Comparison of ENCODE assay signal across 8 cellular contexts in the genomic region with DNA sequence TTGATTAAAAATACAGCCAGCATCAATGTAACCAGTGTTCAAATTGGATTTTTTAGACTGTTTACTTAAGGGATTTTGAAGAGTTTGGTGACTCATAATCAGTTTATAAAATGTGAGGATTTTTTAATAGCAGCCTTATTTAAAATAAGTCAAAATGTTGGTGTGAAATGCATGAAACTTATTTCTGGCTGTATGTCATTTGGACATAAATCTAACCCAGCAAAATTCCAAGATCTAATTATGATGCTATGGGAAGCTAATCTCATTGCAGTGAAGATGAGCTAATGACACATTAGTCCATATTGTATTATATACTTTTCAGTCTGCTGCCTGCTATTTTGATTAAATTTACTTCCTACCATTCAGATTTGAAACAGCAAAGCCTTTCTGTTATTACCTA.
DNase-seq lines count a peak whose midpoint lies in the region; ATAC-seq and TF ChIP-seq lines count a peak whose summit lies in the region.
"Had no signal": no experiment of that assay in that cellular context is flagged by ENCODE, and none has a peak within 500 bp of the region (broad histone marks: within the 10 kb centered on the region; RNA-seq: fewer than 3 reads in every experiment).

No MANE protein-coding gene starts in this region.

- H3K4me1 ChIP-seq in mesodermal cell (ENCODE audit: control insufficient read depth, insufficient read depth, low read length, poor library complexity, severe bottlenecking) (peaks cover 60% of the 10 kb centered on the region), thoracic aorta (ENCODE audit: control insufficient read depth in 1 of 2, low read depth in 2 of 2) (peaks cover 32 to 86% of the 10 kb centered on the region in 2 donors)

- intact Hi-C loops in MCF 10A (cut with micrococcal nuclease): loop anchor here (5.0 to 10.0 kb wide), 3 partner anchors 56 to 84 kb away; no protein-coding TSS in a partner anchor

- H3K27ac ChIP-seq in mesodermal cell (ENCODE audit: low read depth, low read length, severe bottlenecking) (peak overlapping the region; percentile 97), thoracic aorta (peak overlapping the region; percentile 87 to 91)

- no peaks in the 10 kb centered on the region for H3K27me3 Mint-ChIP-seq in MCF 10A (ENCODE audit: insufficient read depth, unreplicated experiment)
- H3K27me3 Mint-ChIP-seq in activated CD4-positive, alpha-beta memory T cell treated with anti-CD3 and anti-CD28 coated beads, Interleukin-2, amount 10 ng/mL, durations not matched to agents 7 days and 5 days: no peaks in the 10 kb centered on the region

- H3K36me3 Mint-ChIP-seq in MCF 10A (ENCODE audit: insufficient read depth, unreplicated experiment): no peaks in the 10 kb centered on the region
- H3K36me3 Mint-ChIP-seq in activated CD4-positive, alpha-beta memory T cell treated with anti-CD3 and anti-CD28 coated beads, Interleukin-2, amount 10 ng/mL, durations not matched to agents 7 days and 5 days (ENCODE audit: low read depth): peaks cover 20% of the 10 kb centered on the region

- no peaks in the 10 kb centered on the region for H3K9me3 Mint-ChIP-seq in MCF 10A (ENCODE audit: unreplicated experiment)
- peaks cover 2% of the 10 kb centered on the region for H3K9me3 Mint-ChIP-seq in activated CD4-positive, alpha-beta memory T cell treated with anti-CD3 and anti-CD28 coated beads, Interleukin-2, amount 10 ng/mL, durations not matched to agents 7 days and 5 days

- H3K4me3 Mint-ChIP-seq in MCF 10A (ENCODE audit: unreplicated experiment): peak overlapping the region; percentile 31
- H3K4me3 Mint-ChIP-seq in activated CD4-positive, alpha-beta memory T cell treated with anti-CD3 and anti-CD28 coated beads, Interleukin-2, amount 10 ng/mL, durations not matched to agents 7 days and 5 days: no peak overlapping the region
- H3K4me3 Mint-ChIP-seq: activated T-helper 1 cell treated with anti-CD3 and anti-CD28 coated beads, Interleukin-12 subunit alpha, Interleukin-12 subunit beta, Interleukin-2, Interleukin-4 antibody, amounts not matched to agents 30 ng/mL and 10 ng/mL and 1 ng/mL, durations not matched to agents 14 hours and 24 hours and 36 hours had no signal

- BruUV-seq in MCF 10A (replicated peaks; lab: Mats Ljungman, UMichigan): no TSS peak

- no peak for ATAC-seq in thoracic aorta (ENCODE audit: insufficient number of reproducible peaks, low FRiP score, low read depth)

- POLR2A ChIA-PET in MCF 10A (lab: Yijun Ruan, JAX): interaction anchor here (0.8 to 4.8 kb wide), 23 partner anchors 9 to 152 kb away, joined by 3 to 50 read pairs (median 7); no protein-coding TSS in a partner anchor
- POLR2A ChIA-PET in activated CD4-positive, alpha-beta memory T cell treated with anti-CD3 and anti-CD28 coated beads, Interleukin-2, amount 10 ng/mL, durations not matched to agents 7 days and 5 days (lab: Charles Lee): interaction anchor here (0.9 to 1.5 kb wide), 3 partner anchors 10 to 140 kb away, joined by 3 to 4 read pairs (median 3); partner anchors contain the start of gene AOPEP

- H3K4me3 ChIP-seq in mesodermal cell (ENCODE audit: extremely low read depth, insufficient read depth, low read length, poor library complexity, severe bottlenecking) (no peak overlapping the region), thoracic aorta (peak overlapping the region; percentile 40)

- H3K9me3 ChIP-seq in mesodermal cell (ENCODE audit: control insufficient read depth, low read length) (no peaks in the 10 kb centered on the region), thoracic aorta (no peaks in the 10 kb centered on the region)

- CTCF ChIA-PET in MCF 10A (lab: Yijun Ruan, JAX): interaction anchor here (0.8 to 1.2 kb wide), 2 partner anchors 56 to 84 kb away, joined by 3 read pairs; no protein-coding TSS in a partner anchor
- CTCF ChIA-PET in activated CD4-positive, alpha-beta memory T cell treated with anti-CD3 and anti-CD28 coated beads, Interleukin-2, amount 10 ng/mL, durations not matched to agents 7 days and 5 days (lab: Charles Lee): interaction anchor here (1.0 kb wide), 1 partner anchor 65 kb away, joined by 3 read pairs; no protein-coding TSS in a partner anchor

- DNase-seq in NCI-H82 (lab: John Stamatoyannopoulos, UW): peak; percentile 84
- DNase-seq in MCF 10A (ENCODE audit: unreplicated experiment): no peak
- DNase-seq in thoracic aorta (ENCODE audit: low spot score): no peak
- DNase-seq in hippocampal formation (lab: John Stamatoyannopoulos, UW): no peak
- DNase-seq in dedifferentiated amniotic fluid mesenchymal stem cell (ENCODE audit: extremely low spot score): no peak
- DNase-seq in activated CD4-positive, alpha-beta memory T cell treated with anti-CD3 and anti-CD28 coated beads, Interleukin-2, amount 10 ng/mL, durations not matched to agents 7 days and 5 days: no peak

- no peaks in the 10 kb centered on the region for H3K27me3 ChIP-seq in thoracic aorta (replicated peaks; ENCODE audit: insufficient read depth)

- TF ChIP-seq CTCF in MCF 10A (IDR thresholded peaks at IDR 0.05; ENCODE audit: unreplicated experiment) (no peak), thoracic aorta (IDR thresholded peaks at IDR 0.05) (no peak)

- peaks cover 49% of the 10 kb centered on the region for H3K4me1 Mint-ChIP-seq in MCF 10A (ENCODE audit: insufficient read depth, unreplicated experiment)
- peaks cover 47% of the 10 kb centered on the region for H3K4me1 Mint-ChIP-seq in activated CD4-positive, alpha-beta memory T cell treated with anti-CD3 and anti-CD28 coated beads, Interleukin-2, amount 10 ng/mL, durations not matched to agents 7 days and 5 days

- H3K27ac Mint-ChIP-seq in MCF 10A (ENCODE audit: low read depth, unreplicated experiment): peak overlapping the region; percentile 89
- no peak overlapping the region for H3K27ac Mint-ChIP-seq in activated CD4-positive, alpha-beta memory T cell treated with anti-CD3 and anti-CD28 coated beads, Interleukin-2, amount 10 ng/mL, durations not matched to agents 7 days and 5 days
- H3K27ac Mint-ChIP-seq: activated T-helper 1 cell treated with anti-CD3 and anti-CD28 coated beads, Interleukin-12 subunit alpha, Interleukin-12 subunit beta, Interleukin-2, Interleukin-4 antibody, amounts not matched to agents 30 ng/mL and 10 ng/mL and 1 ng/mL, durations not matched to agents 14 hours and 24 hours and 36 hours had no signal

- no peaks in the 10 kb centered on the region for H3K36me3 ChIP-seq in mesodermal cell (ENCODE audit: control insufficient read depth, insufficient read depth, low read length)
- no peaks in the 10 kb centered on the region for H3K36me3 ChIP-seq in thoracic aorta
